Comparison of ENCODE assay signal across 16 cellular contexts in genomic region chr10:90917968-90918318, GRCh38. TPM values are rescaled to one million over a fixed set of nuclear protein-coding genes. Genes with fewer than 3 reads are reported as not detected.
A peak's percentile ranks its signal among the peaks of the same experiment; 100 is the strongest.
DNase-seq lines count a peak whose midpoint lies in the region; ATAC-seq and TF ChIP-seq lines count a peak whose summit lies in the region.
"Had no signal": no experiment of that assay in that cellular context is flagged by ENCODE, and none has a peak within 500 bp of the region (broad histone marks: within the 10 kb centered on the region; RNA-seq: fewer than 3 reads in every experiment).

No MANE protein-coding gene starts in this region.

- peaks cover 67% of the 10 kb centered on the region for H3K4me1 ChIP-seq in ACC112 (ENCODE audit: control insufficient read depth, insufficient read depth, low read length, unreplicated experiment)
- peaks cover 27% of the 10 kb centered on the region for H3K4me1 ChIP-seq in HUES6 (ENCODE audit: control insufficient read depth, insufficient read depth, low read length)
- H3K4me1 ChIP-seq in endodermal cell (ENCODE audit: control insufficient read depth, insufficient read depth, low read length), result peaks cover 12% of the 10 kb centered on the region
- H3K4me1 ChIP-seq in psoas muscle, result peaks cover 4% of the 10 kb centered on the region
- H3K4me1 ChIP-seq in left lung, result no peaks in the 10 kb centered on the region
- H3K4me1 ChIP-seq: Peyer's patch had no signal

- no peak for TF ChIP-seq CTCF in endodermal cell (conservative IDR thresholded peaks at IDR 0.05)
- TF ChIP-seq CTCF in psoas muscle (IDR thresholded peaks at IDR 0.05), result no peak
- TF ChIP-seq CTCF in left lung (IDR thresholded peaks at IDR 0.05), result no peak

- peak overlapping the region; percentile 87 for H3K27ac ChIP-seq in ACC112 (ENCODE audit: low read depth, low read length)
- no peak overlapping the region for H3K27ac ChIP-seq in HUES6 (ENCODE audit: low read depth, low read length)
- no peak overlapping the region for H3K27ac ChIP-seq in endodermal cell (ENCODE audit: low read depth, low read length)
- H3K27ac ChIP-seq in psoas muscle, result peak overlapping the region; percentile 90
- H3K27ac ChIP-seq in left lung, result no peak overlapping the region
- H3K27ac ChIP-seq: Peyer's patch had no signal

- peaks cover 42% of the 10 kb centered on the region for H3K36me3 ChIP-seq in ACC112 (ENCODE audit: insufficient read depth, low read length)
- H3K36me3 ChIP-seq in HUES6 (ENCODE audit: control insufficient read depth, insufficient read depth, low read length), result peaks cover 8% of the 10 kb centered on the region; the same call in 1 of the 2 replicates
- H3K36me3 ChIP-seq in endodermal cell (ENCODE audit: control insufficient read depth, insufficient read depth, low read length), result peaks cover 64% of the 10 kb centered on the region
- peaks cover 0 to 75% of the 10 kb centered on the region in 2 donors for H3K36me3 ChIP-seq in psoas muscle (ENCODE audit: insufficient read depth in 1 of 2, low read depth in 1 of 2)
- no peaks in the 10 kb centered on the region for H3K36me3 ChIP-seq in left lung
- H3K36me3 ChIP-seq: Peyer's patch had no signal

- no peak overlapping the region for H2AFZ ChIP-seq in ACC112 (ENCODE audit: low read length, unreplicated experiment)

- no peaks in the 10 kb centered on the region for H3K9me3 ChIP-seq in HUES6 (ENCODE audit: control insufficient read depth, insufficient read depth, low read depth, low read length)
- H3K9me3 ChIP-seq in endodermal cell (ENCODE audit: control insufficient read depth, low read length), result no peaks in the 10 kb centered on the region
- H3K9me3 ChIP-seq in psoas muscle, result no peaks in the 10 kb centered on the region
- no peaks in the 10 kb centered on the region for H3K9me3 ChIP-seq in left lung
- H3K9me3 ChIP-seq: Peyer's patch had no signal

- H3K27me3 Mint-ChIP-seq in endodermal cell (ENCODE audit: insufficient read depth), result peaks cover 95% of the 10 kb centered on the region
- peaks cover 37% of the 10 kb centered on the region for H3K27me3 Mint-ChIP-seq in activated CD4-positive, alpha-beta T cell treated with anti-CD3 and anti-CD28 coated beads, Interleukin-2, amount 10 ng/mL, durations not matched to agents 24 days and 14 days

- WGBS in endodermal cell (ENCODE audit: insufficient coverage in 1 of 2, insufficient read length in 1 of 2), 2 experiments, result 90 to 100% methylated on average over 3 of the region's 3 CpGs
- 75 to 94% (median 93%) methylated on average over 3 of the region's 3 CpGs for WGBS in psoas muscle, 3 donors

- H3K79me2 ChIP-seq in ACC112 (ENCODE audit: control insufficient read depth, insufficient read depth, low read length, unreplicated experiment), result peaks cover 33% of the 10 kb centered on the region

- no peak overlapping the region for H3K27ac Mint-ChIP-seq in endodermal cell
- H3K27ac Mint-ChIP-seq in activated CD4-positive, alpha-beta T cell treated with anti-CD3 and anti-CD28 coated beads, Interleukin-2, amount 10 ng/mL, durations not matched to agents 24 days and 14 days, result no peak overlapping the region
- H3K27ac Mint-ChIP-seq: H9 had no signal

- H3K27me3 ChIP-seq in ACC112 (ENCODE audit: insufficient read depth, low read length), result no peaks in the 10 kb centered on the region
- peaks cover 99% of the 10 kb centered on the region for H3K27me3 ChIP-seq in HUES6 (ENCODE audit: control insufficient read depth, insufficient read depth, low read length)
- H3K27me3 ChIP-seq in endodermal cell (ENCODE audit: control insufficient read depth, insufficient read depth, low read length, poor library complexity, severe bottlenecking), result no peaks in the 10 kb centered on the region
- no peaks in the 10 kb centered on the region for H3K27me3 ChIP-seq in psoas muscle (ENCODE audit: insufficient read depth in 3 of 3, low read length in 2 of 3)
- no peaks in the 10 kb centered on the region for H3K27me3 ChIP-seq in left lung
- H3K27me3 ChIP-seq: Peyer's patch had no signal

- H3K9ac ChIP-seq in HUES6 (ENCODE audit: low read length) (no peak overlapping the region), endodermal cell (ENCODE audit: extremely low read depth, low read length, poor library complexity, severe bottlenecking) (peak overlapping the region; percentile 89)

- H3K4me1 Mint-ChIP-seq in endodermal cell, result peaks cover 46% of the 10 kb centered on the region
- H3K4me1 Mint-ChIP-seq in activated CD4-positive, alpha-beta T cell treated with anti-CD3 and anti-CD28 coated beads, Interleukin-2, amount 10 ng/mL, durations not matched to agents 24 days and 14 days, result no peaks in the 10 kb centered on the region

- ATAC-seq in psoas muscle (no peak), HG03175 (IDR thresholded peaks at IDR 0.05; ENCODE audit: unreplicated experiment) (no peak), left lung (no peak)
- ATAC-seq: K562 had no signal

- H3K4me3 Mint-ChIP-seq in endodermal cell, result no peak overlapping the region
- H3K4me3 Mint-ChIP-seq in activated CD4-positive, alpha-beta T cell treated with anti-CD3 and anti-CD28 coated beads, Interleukin-2, amount 10 ng/mL, durations not matched to agents 24 days and 14 days, result no peak overlapping the region
- H3K4me3 Mint-ChIP-seq: H9 had no signal

- no peaks in the 10 kb centered on the region for H3K9me3 Mint-ChIP-seq in endodermal cell
- H3K9me3 Mint-ChIP-seq in activated CD4-positive, alpha-beta T cell treated with anti-CD3 and anti-CD28 coated beads, Interleukin-2, amount 10 ng/mL, durations not matched to agents 24 days and 14 days, result no peaks in the 10 kb centered on the region

- DNase-seq in endodermal cell (no peak), psoas muscle (no peak), left lung (no peak)
- DNase-seq in activated CD4-positive, alpha-beta T cell treated with anti-CD3 and anti-CD28 coated beads, Interleukin-2, amount 10 ng/mL, durations not matched to agents 24 days and 14 days, result no peak
- DNase-seq: C1 segment of cervical spinal cord, H9, NCI-H1436 treated with DMSO at 0.1 percent for 48 hours, NCI-H2081 treated with DMSO at 0.1 percent for 48 hours, NCI-H524, Peyer's patch, SHP77 treated with DMSO at 0.1 percent for 48 hours had no signal

- intact Hi-C loops in psoas muscle (cut with DNase I) (no loop called here), left lung (cut with DNase I) (no loop called here)
- intact Hi-C loops in activated CD4-positive, alpha-beta T cell treated with anti-CD3 and anti-CD28 coated beads, Interleukin-2, amount 10 ng/mL, durations not matched to agents 24 days and 14 days (cut with micrococcal nuclease), result loop anchor here (10.0 kb wide), 2 partner anchors 57 to 237 kb away; no protein-coding TSS in a partner anchor

- peaks cover 9% of the 10 kb centered on the region for H3K36me3 Mint-ChIP-seq in endodermal cell (ENCODE audit: low read depth)
- no peaks in the 10 kb centered on the region for H3K36me3 Mint-ChIP-seq in activated CD4-positive, alpha-beta T cell treated with anti-CD3 and anti-CD28 coated beads, Interleukin-2, amount 10 ng/mL, durations not matched to agents 24 days and 14 days (ENCODE audit: low read depth)

- H3K4me3 ChIP-seq in ACC112 (ENCODE audit: low read depth, low read length) (peak overlapping the region; percentile 83), HUES6 (ENCODE audit: low read depth, low read length) (peak overlapping the region; percentile 0; the same call in 1 of the 2 replicates), endodermal cell (ENCODE audit: low read length) (peak overlapping the region; percentile 86), psoas muscle (peak overlapping the region; percentile 76), left lung (no peak overlapping the region)
- H3K4me3 ChIP-seq: K562, Peyer's patch had no signal

RNA-seq across cellular contexts. Expression of gene ANKRD1, which starts 2.9 kb away (rescaled TPM):
- total RNA-seq in endodermal cell (10 to 100 TPM; 19.6 to 42.6 TPM), psoas muscle (1,000 to 10,000 TPM; 1,558 to 6,044 (median 2,711) TPM), left lung (100 to 1,000 TPM in 1 of 2 donors, 10 to 100 TPM in 1; 29.9 to 165 TPM)
- polyA plus RNA-seq in endodermal cell (2013, experiment 1 of 2), result 40.5 TPM
- 73.8 TPM for polyA plus RNA-seq in endodermal cell (2013, experiment 2 of 2)
- polyA plus RNA-seq in psoas muscle, result 1,000 to 10,000 TPM in 2 of 3 donors, 100 to 1,000 TPM in 1; 104 to 1,576 (median 1,443) TPM
- not detected in 2 replicates for total RNA-seq in activated CD4-positive, alpha-beta T cell treated with anti-CD3 and anti-CD28 coated beads, Interleukin-2, amount 10 ng/mL, durations not matched to agents 24 days and 14 days
- total RNA-seq: HT-29, K562, Peyer's patch had no signal
- polyA plus RNA-seq: K562 had no signal

RNA-seq across cellular contexts. Expression of gene RPP30, which starts 46.2 kb away (rescaled TPM):
- total RNA-seq in endodermal cell, result 10 to 100 TPM; 58.3 to 62.4 TPM
- polyA plus RNA-seq in endodermal cell (2013, experiment 1 of 2), result 91.0 TPM
- polyA plus RNA-seq in endodermal cell (2013, experiment 2 of 2), result 75.3 TPM
- 10 to 100 TPM; 24.9 to 35.3 (median 29.6) TPM for total RNA-seq in psoas muscle
- polyA plus RNA-seq in psoas muscle, result 10 to 100 TPM; 31.5 to 66.3 (median 45.2) TPM
- 86.4 and 86.9 TPM in 2 replicates for total RNA-seq in activated CD4-positive, alpha-beta T cell treated with anti-CD3 and anti-CD28 coated beads, Interleukin-2, amount 10 ng/mL, durations not matched to agents 24 days and 14 days
- 10 to 100 TPM; 26.3 to 28.6 TPM for total RNA-seq in left lung

Comparison
In these comparisons a context has a peak if more than half of its experiments do, and no peak if none do; other contexts are left out.
1. H3K27ac ChIP-seq: peak in ACC112 (single experiment) and psoas muscle (single experiment); none in HUES6 (single experiment), endodermal cell (single experiment) and left lung (0 of 2).
2. H3K4me3 ChIP-seq: peak in ACC112 (single experiment), HUES6 (single experiment), endodermal cell (single experiment) and psoas muscle (single experiment); none in left lung (0 of 2).
3. RNA of gene ANKRD1, which starts 2.9 kb away (total RNA-seq): 1,558 to 6,044 TPM in psoas muscle, 29.9 to 165 TPM in left lung and 19.6 to 42.6 TPM in endodermal cell; not detected in activated CD4-positive, alpha-beta T cell treated with anti-CD3 and anti-CD28 coated beads, Interleukin-2, amount 10 ng/mL, durations not matched to agents 24 days and 14 days; every median in the first group is over 10 times any median in the second.